8 cellular contexts compared by ENCODE assay signal in the genomic region with DNA sequence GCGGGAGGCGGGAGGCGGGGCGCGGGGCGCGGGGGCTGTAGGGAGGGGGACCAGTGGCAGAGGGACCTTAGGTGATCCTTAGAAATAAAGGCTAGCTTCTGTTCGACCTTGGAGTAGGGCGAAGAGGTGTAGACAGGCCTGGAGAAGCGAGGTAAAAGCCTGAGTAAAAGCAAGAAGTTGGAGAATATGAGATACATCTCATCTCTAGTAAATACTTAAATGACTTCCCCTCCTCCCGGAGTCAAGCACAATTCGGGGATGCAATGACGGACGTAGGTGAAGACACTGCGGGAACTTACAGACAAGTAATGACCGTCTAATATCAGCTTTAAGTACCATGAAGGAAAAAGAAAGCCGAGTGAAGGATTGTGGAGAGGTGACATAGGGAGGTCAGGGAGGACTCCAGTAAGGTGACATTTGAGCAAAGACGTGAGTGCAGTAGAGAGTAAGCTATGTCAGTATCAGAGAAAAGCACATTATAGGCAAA. TPM values are rescaled to one million over a fixed set of nuclear protein-coding genes. Genes with fewer than 3 reads are reported as not detected.
A peak's percentile ranks its signal among the peaks of the same experiment; 100 is the strongest.
DNase-seq lines count a peak whose midpoint lies in the region; ATAC-seq, FAIRE-seq and TF ChIP-seq lines count a peak whose summit lies in the region.

No MANE protein-coding gene starts in this region.

- peak; percentile 5 for FAIRE-seq in GM12891 (lab: Jason Lieb, UNC)
- FAIRE-seq in small intestine (lab: Jason Lieb, UNC): no peak

- H3K4me1 ChIP-seq in foreskin keratinocyte (peaks cover 19% of the 10 kb centered on the region), small intestine (ENCODE audit: control insufficient read depth in 2 of 2, insufficient read depth in 1 of 2, low read depth in 1 of 2, low read length in 1 of 2) (peaks cover 0 to 4% of the 10 kb centered on the region in 2 donors)

- H3K4me3 ChIP-seq in small intestine (ENCODE audit: low read depth in 1 of 2, low read length in 2 of 2): peak overlapping the region; percentile 86 to 87

- no peak for TF ChIP-seq CTCF in 22Rv1 (IDR thresholded peaks at IDR 0.05)
- no peak for TF ChIP-seq CTCF in foreskin keratinocyte (conservative IDR thresholded peaks at IDR 0.05)

- no peak for TF ChIP-seq POLR2A in GM12891 (IDR thresholded peaks at IDR 0.05; ENCODE audit: low read depth, low read length)

- H3K36me3 ChIP-seq in small intestine (ENCODE audit: control insufficient read depth in 2 of 2, insufficient read depth in 2 of 2, low read length in 2 of 2): no peaks in the 10 kb centered on the region

- H3K9me3 ChIP-seq in small intestine (ENCODE audit: control insufficient read depth, low read depth): no peaks in the 10 kb centered on the region

- DNase-seq in GM12891 (ENCODE audit: insufficient read length, low spot score): no peak
- peak; percentile 14 for DNase-seq in SK-MEL-5 (ENCODE audit: low read depth, low spot score)
- DNase-seq in foreskin keratinocyte: peak; percentile 9 to 25
- DNase-seq in small intestine: no peak
- DNase-seq in GOT3 (lab: John Stamatoyannopoulos, UW): no peak

- WGBS in small intestine, 3 donors: 0 to 1% (median 0%) methylated on average over 18 of the region's 18 CpGs

- in situ Hi-C loops in SK-MEL-5 (cut with HindIII; ENCODE audit: low pct_unique_long_range_greater_than_20kb, low sequenced_read_pairs): no loop called here

- H3K27me3 ChIP-seq in foreskin keratinocyte: no peaks in the 10 kb centered on the region
- H3K27me3 ChIP-seq in small intestine (ENCODE audit: control insufficient read depth in 2 of 2, insufficient read depth in 2 of 2, low read length in 2 of 2): no peaks in the 10 kb centered on the region

- ATAC-seq in HG03066 (IDR thresholded peaks at IDR 0.05; ENCODE audit: low read depth, unreplicated experiment) (peak; percentile 3), foreskin keratinocyte (peak; percentile 0), GM21717 (IDR thresholded peaks at IDR 0.05; ENCODE audit: unreplicated experiment) (no peak)

- H3K27ac ChIP-seq in 22Rv1 (peak overlapping the region; percentile 94), foreskin keratinocyte (peak overlapping the region; percentile 98), small intestine (ENCODE audit: low read depth in 1 of 2, low read length in 1 of 2) (peak overlapping the region in 1 of 2 donors; percentile 40)

TF ChIP-seq in GM12891, 5 proteins besides CTCF, POLR2A, EP300 and RAD21:
- TF ChIP-seq POU2F2 (IDR thresholded peaks at IDR 0.05; ENCODE audit: low read depth, low read length) (no peak), SPI1 (IDR thresholded peaks at IDR 0.05; ENCODE audit: low read depth, low read length) (no peak), PAX5 (IDR thresholded peaks at IDR 0.05; ENCODE audit: insufficient read depth, low read length, severe bottlenecking) (no peak)

RNA-seq across cellular contexts. Expression of gene SMC2, which starts 0.5 kb away (rescaled TPM):
- polyA plus RNA-seq in GM12891 (2012; ENCODE audit: low read depth, missing spikeins): 20.2 TPM
- 21.5 and 25.6 TPM in 2 replicates for total RNA-seq in SK-MEL-5 (2014; rRNA removed; shearing (Covaris generic))
- polyA plus RNA-seq in SK-MEL-5 (2015; cell fraction: cytosol; rRNA removed): 12.8 and 17.4 TPM in 2 replicates
- polyA plus RNA-seq in SK-MEL-5 (2015; cell fraction: nucleus; rRNA removed): 18.4 and 20.4 TPM in 2 replicates
- 34.6 and 44.3 TPM in 2 replicates for total RNA-seq in foreskin keratinocyte
- 8.6 and 11.5 TPM in 2 replicates for polyA plus RNA-seq in foreskin keratinocyte
- 1 to 10 TPM; 1.6 to 9.8 (median 2.2) TPM for polyA plus RNA-seq in small intestine

Comparison
In these comparisons a context has a peak if more than half of its experiments do, and no peak if none do; other contexts are left out.
1. DNase-seq: peak in SK-MEL-5 (single experiment) and foreskin keratinocyte (2 of 2); none in GM12891 (single experiment), small intestine (single experiment) and GOT3 (single experiment).